2 cellular contexts compared by ENCODE assay signal in the genomic region with DNA sequence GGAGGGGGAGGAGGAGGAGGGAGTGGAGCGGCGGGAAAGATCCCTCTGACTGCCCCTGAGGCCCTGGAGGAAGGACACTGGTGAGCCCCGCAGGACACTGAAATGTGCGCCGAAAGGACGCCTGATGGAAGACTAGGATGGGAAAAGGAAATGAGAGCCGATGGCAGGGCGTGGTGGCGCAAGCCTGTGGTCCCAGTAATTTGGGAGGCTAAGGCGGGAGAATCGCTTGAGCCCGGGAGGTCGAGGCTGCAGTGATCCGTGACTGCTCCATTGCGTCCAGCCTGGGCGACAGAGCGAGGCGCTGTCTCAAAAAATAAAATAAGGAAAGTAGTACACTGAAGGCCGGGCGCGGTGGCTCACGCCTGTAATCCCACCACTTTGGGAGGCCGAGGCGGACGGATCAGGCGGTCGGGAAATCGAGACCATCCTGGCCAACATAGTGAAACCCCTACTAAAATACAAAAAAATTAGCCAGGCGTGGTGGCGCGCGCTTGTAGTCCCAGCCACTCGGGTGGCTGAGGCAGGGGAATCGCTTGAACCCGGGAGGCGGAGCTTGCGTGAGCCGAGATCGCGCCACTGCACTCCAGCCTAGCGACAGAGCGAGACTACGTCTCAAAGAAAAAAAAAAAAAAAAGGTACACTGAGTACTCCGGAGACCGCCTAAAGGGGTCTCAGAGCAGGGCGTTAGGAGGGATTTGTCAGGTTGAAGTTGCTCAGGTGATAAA.
TF ChIP-seq lines count a peak whose summit lies in the region.

No MANE protein-coding gene starts in this region.

TF ChIP-seq in K562, 482 proteins besides CTCF, POLR2A, EP300 and RAD21 (continued from another document and continues in another):
- TF ChIP-seq, protein P1, sequence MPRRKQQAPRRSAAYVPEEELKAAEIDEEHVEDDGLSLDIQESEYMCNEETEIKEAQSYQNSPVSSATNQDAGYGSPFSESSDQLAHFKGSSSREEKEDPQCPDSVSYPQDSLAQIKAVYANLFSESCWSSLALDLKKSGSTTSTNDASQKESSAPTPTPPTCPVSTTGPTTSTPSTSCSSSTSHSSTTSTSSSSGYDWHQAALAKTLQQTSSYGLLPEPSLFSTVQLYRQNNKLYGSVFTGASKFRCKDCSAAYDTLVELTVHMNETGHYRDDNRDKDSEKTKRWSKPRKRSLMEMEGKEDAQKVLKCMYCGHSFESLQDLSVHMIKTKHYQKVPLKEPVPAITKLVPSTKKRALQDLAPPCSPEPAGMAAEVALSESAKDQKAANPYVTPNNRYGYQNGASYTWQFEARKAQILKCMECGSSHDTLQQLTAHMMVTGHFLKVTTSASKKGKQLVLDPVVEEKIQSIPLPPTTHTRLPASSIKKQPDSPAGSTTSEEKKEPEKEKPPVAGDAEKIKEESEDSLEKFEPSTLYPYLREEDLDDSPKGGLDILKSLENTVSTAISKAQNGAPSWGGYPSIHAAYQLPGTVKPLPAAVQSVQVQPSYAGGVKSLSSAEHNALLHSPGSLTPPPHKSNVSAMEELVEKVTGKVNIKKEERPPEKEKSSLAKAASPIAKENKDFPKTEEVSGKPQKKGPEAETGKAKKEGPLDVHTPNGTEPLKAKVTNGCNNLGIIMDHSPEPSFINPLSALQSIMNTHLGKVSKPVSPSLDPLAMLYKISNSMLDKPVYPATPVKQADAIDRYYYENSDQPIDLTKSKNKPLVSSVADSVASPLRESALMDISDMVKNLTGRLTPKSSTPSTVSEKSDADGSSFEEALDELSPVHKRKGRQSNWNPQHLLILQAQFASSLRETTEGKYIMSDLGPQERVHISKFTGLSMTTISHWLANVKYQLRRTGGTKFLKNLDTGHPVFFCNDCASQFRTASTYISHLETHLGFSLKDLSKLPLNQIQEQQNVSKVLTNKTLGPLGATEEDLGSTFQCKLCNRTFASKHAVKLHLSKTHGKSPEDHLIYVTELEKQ (CRISPR knock-in tag; IDR thresholded peaks at IDR 0.05) = no peak
- TF ChIP-seq, protein P2, sequence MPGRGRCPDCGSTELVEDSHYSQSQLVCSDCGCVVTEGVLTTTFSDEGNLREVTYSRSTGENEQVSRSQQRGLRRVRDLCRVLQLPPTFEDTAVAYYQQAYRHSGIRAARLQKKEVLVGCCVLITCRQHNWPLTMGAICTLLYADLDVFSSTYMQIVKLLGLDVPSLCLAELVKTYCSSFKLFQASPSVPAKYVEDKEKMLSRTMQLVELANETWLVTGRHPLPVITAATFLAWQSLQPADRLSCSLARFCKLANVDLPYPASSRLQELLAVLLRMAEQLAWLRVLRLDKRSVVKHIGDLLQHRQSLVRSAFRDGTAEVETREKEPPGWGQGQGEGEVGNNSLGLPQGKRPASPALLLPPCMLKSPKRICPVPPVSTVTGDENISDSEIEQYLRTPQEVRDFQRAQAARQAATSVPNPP (IDR thresholded peaks at IDR 0.05; ENCODE audit: borderline replicate concordance, insufficient read depth, insufficient read length) = no peak
- TF ChIP-seq TCF7L2 (IDR thresholded peaks at IDR 0.05; ENCODE audit: low read depth, low read length) = no peak
- TF ChIP-seq, protein P3, sequence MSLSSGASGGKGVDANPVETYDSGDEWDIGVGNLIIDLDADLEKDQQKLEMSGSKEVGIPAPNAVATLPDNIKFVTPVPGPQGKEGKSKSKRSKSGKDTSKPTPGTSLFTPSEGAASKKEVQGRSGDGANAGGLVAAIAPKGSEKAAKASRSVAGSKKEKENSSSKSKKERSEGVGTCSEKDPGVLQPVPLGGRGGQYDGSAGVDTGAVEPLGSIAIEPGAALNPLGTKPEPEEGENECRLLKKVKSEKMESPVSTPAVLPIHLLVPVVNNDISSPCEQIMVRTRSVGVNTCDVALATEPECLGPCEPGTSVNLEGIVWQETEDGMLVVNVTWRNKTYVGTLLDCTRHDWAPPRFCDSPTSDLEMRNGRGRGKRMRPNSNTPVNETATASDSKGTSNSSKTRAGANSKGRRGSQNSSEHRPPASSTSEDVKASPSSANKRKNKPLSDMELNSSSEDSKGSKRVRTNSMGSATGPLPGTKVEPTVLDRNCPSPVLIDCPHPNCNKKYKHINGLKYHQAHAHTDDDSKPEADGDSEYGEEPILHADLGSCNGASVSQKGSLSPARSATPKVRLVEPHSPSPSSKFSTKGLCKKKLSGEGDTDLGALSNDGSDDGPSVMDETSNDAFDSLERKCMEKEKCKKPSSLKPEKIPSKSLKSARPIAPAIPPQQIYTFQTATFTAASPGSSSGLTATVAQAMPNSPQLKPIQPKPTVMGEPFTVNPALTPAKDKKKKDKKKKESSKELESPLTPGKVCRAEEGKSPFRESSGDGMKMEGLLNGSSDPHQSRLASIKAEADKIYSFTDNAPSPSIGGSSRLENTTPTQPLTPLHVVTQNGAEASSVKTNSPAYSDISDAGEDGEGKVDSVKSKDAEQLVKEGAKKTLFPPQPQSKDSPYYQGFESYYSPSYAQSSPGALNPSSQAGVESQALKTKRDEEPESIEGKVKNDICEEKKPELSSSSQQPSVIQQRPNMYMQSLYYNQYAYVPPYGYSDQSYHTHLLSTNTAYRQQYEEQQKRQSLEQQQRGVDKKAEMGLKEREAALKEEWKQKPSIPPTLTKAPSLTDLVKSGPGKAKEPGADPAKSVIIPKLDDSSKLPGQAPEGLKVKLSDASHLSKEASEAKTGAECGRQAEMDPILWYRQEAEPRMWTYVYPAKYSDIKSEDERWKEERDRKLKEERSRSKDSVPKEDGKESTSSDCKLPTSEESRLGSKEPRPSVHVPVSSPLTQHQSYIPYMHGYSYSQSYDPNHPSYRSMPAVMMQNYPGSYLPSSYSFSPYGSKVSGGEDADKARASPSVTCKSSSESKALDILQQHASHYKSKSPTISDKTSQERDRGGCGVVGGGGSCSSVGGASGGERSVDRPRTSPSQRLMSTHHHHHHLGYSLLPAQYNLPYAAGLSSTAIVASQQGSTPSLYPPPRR (CRISPR knock-in tag; IDR thresholded peaks at IDR 0.05; ENCODE audit: borderline replicate concordance) = no peak
- TF ChIP-seq ZNF274 (IDR thresholded peaks at IDR 0.05; ENCODE audit: borderline replicate concordance, low read depth, low read length) = no peak
- TF ChIP-seq, protein P4, sequence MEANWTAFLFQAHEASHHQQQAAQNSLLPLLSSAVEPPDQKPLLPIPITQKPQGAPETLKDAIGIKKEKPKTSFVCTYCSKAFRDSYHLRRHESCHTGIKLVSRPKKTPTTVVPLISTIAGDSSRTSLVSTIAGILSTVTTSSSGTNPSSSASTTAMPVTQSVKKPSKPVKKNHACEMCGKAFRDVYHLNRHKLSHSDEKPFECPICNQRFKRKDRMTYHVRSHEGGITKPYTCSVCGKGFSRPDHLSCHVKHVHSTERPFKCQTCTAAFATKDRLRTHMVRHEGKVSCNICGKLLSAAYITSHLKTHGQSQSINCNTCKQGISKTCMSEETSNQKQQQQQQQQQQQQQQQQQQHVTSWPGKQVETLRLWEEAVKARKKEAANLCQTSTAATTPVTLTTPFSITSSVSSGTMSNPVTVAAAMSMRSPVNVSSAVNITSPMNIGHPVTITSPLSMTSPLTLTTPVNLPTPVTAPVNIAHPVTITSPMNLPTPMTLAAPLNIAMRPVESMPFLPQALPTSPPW (CRISPR knock-in tag; IDR thresholded peaks at IDR 0.05) = peak; percentile 12
- no peak for TF ChIP-seq ZNF589 (CRISPR knock-in tag; IDR thresholded peaks at IDR 0.05; ENCODE audit: low read depth)
- 0 out of 2 replicates have a peak, but pooled peaks have one; percentile 1 for TF ChIP-seq POLR2AphosphoS5 (IDR thresholded peaks at IDR 0.05; ENCODE audit: control insufficient read depth, insufficient read depth, low read depth, low read length)
- peak; percentile 97 for TF ChIP-seq THRAP3 (IDR thresholded peaks at IDR 0.05; ENCODE audit: borderline replicate concordance)
- no peak for TF ChIP-seq ZNF79 (CRISPR knock-in tag; IDR thresholded peaks at IDR 0.05; ENCODE audit: low read depth)
- TF ChIP-seq NCOA2 (IDR thresholded peaks at IDR 0.05; ENCODE audit: partially characterized antibody in 2 of 2) = no peak
- peak; percentile 66 for TF ChIP-seq ARID1B (IDR thresholded peaks at IDR 0.05)
- no peak for TF ChIP-seq ZKSCAN1 (IDR thresholded peaks at IDR 0.05; ENCODE audit: low read depth, low read length)
- TF ChIP-seq CXXC5 (CRISPR knock-in tag; IDR thresholded peaks at IDR 0.05) = no peak

TF ChIP-seq in HepG2, 621 proteins besides CTCF, POLR2A, EP300 and RAD21 (continued from another document and continues in another):
- TF ChIP-seq, protein P5, sequence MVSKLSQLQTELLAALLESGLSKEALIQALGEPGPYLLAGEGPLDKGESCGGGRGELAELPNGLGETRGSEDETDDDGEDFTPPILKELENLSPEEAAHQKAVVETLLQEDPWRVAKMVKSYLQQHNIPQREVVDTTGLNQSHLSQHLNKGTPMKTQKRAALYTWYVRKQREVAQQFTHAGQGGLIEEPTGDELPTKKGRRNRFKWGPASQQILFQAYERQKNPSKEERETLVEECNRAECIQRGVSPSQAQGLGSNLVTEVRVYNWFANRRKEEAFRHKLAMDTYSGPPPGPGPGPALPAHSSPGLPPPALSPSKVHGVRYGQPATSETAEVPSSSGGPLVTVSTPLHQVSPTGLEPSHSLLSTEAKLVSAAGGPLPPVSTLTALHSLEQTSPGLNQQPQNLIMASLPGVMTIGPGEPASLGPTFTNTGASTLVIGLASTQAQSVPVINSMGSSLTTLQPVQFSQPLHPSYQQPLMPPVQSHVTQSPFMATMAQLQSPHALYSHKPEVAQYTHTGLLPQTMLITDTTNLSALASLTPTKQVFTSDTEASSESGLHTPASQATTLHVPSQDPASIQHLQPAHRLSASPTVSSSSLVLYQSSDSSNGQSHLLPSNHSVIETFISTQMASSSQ (IDR thresholded peaks at IDR 0.05; ENCODE audit: low read depth) = no peak
- TF ChIP-seq, protein P5 (CRISPR knock-in tag; IDR thresholded peaks at IDR 0.05; ENCODE audit: borderline replicate concordance) = no peak
- TF ChIP-seq ZNF891 (CRISPR knock-in tag; IDR thresholded peaks at IDR 0.05) (no peak), SOX5 (CRISPR knock-in tag; IDR thresholded peaks at IDR 0.05; ENCODE audit: borderline replicate concordance) (no peak), ZSCAN20 (CRISPR knock-in tag; IDR thresholded peaks at IDR 0.05; ENCODE audit: borderline replicate concordance) (no peak), MTA3 (CRISPR knock-in tag; IDR thresholded peaks at IDR 0.05) (no peak), ZBTB21 (CRISPR knock-in tag; IDR thresholded peaks at IDR 0.05) (no peak), MAZ (IDR thresholded peaks at IDR 0.05; ENCODE audit: borderline replicate concordance, low read depth, low read length) (peak; percentile 73; the same call in 1 of the 2 replicates), MAZ (CRISPR knock-in tag; IDR thresholded peaks at IDR 0.05; ENCODE audit: low read depth) (no peak), ZFX (CRISPR knock-in tag; IDR thresholded peaks at IDR 0.05; ENCODE audit: low read depth) (no peak), ZNF614 (CRISPR knock-in tag; IDR thresholded peaks at IDR 0.05; ENCODE audit: borderline replicate concordance) (no peak), ZNF780A (CRISPR knock-in tag; IDR thresholded peaks at IDR 0.05) (no peak), ZNF460 (CRISPR knock-in tag; IDR thresholded peaks at IDR 0.05; ENCODE audit: borderline replicate concordance) (peak; percentile 76; the same call in 1 of the 2 replicates), ZNF713 (CRISPR knock-in tag; IDR thresholded peaks at IDR 0.05) (no peak), ZNF547 (CRISPR knock-in tag; IDR thresholded peaks at IDR 0.05) (no peak), ZNF652 (CRISPR knock-in tag; IDR thresholded peaks at IDR 0.05; ENCODE audit: borderline replicate concordance, low read depth) (no peak), ZNF263 (CRISPR knock-in tag; IDR thresholded peaks at IDR 0.05) (0 out of 2 replicates have a peak, but pooled peaks have one; percentile 35)
- TF ChIP-seq, protein P6, sequence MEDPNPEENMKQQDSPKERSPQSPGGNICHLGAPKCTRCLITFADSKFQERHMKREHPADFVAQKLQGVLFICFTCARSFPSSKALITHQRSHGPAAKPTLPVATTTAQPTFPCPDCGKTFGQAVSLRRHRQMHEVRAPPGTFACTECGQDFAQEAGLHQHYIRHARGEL (CRISPR knock-in tag; IDR thresholded peaks at IDR 0.05) = no peak
- TF ChIP-seq, protein P7, sequence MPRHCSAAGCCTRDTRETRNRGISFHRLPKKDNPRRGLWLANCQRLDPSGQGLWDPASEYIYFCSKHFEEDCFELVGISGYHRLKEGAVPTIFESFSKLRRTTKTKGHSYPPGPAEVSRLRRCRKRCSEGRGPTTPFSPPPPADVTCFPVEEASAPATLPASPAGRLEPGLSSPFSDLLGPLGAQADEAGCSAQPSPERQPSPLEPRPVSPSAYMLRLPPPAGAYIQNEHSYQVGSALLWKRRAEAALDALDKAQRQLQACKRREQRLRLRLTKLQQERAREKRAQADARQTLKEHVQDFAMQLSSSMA (CRISPR knock-in tag; IDR thresholded peaks at IDR 0.05) = no peak
- TF ChIP-seq, protein P8, sequence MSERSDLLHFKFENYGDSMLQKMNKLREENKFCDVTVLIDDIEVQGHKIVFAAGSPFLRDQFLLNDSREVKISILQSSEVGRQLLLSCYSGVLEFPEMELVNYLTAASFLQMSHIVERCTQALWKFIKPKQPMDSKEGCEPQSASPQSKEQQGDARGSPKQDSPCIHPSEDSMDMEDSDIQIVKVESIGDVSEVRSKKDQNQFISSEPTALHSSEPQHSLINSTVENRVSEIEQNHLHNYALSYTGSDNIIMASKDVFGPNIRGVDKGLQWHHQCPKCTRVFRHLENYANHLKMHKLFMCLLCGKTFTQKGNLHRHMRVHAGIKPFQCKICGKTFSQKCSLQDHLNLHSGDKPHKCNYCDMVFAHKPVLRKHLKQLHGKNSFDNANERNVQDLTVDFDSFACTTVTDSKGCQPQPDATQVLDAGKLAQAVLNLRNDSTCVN (CRISPR knock-in tag; IDR thresholded peaks at IDR 0.05; ENCODE audit: borderline replicate concordance) = no peak
- TF ChIP-seq, protein P9, sequence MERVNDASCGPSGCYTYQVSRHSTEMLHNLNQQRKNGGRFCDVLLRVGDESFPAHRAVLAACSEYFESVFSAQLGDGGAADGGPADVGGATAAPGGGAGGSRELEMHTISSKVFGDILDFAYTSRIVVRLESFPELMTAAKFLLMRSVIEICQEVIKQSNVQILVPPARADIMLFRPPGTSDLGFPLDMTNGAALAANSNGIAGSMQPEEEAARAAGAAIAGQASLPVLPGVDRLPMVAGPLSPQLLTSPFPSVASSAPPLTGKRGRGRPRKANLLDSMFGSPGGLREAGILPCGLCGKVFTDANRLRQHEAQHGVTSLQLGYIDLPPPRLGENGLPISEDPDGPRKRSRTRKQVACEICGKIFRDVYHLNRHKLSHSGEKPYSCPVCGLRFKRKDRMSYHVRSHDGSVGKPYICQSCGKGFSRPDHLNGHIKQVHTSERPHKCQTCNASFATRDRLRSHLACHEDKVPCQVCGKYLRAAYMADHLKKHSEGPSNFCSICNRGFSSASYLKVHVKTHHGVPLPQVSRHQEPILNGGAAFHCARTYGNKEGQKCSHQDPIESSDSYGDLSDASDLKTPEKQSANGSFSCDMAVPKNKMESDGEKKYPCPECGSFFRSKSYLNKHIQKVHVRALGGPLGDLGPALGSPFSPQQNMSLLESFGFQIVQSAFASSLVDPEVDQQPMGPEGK (CRISPR knock-in tag; IDR thresholded peaks at IDR 0.05) = no peak
